Comparison of ENCODE assay signal across 8 cellular contexts in genomic region chr7:134174797-134175261, GRCh38. TPM values are rescaled to one million over a fixed set of nuclear protein-coding genes. Genes with fewer than 3 reads are reported as not detected.
DNase-seq lines count a peak whose midpoint lies in the region; ATAC-seq and TF ChIP-seq lines count a peak whose summit lies in the region.

No MANE protein-coding gene starts in this region.

- no peak for DNase-seq in activated T-cell treated with anti-CD3 and anti-CD28 coated beads, Interleukin-2, amount 50 U/mL, for 4 hours
- DNase-seq in activated T-cell treated with anti-CD3 and anti-CD28 coated beads for 4 hours (no peak), OCI-M1 (lab: John Stamatoyannopoulos, UW) (peak; percentile 78), fibroblast of peridontal ligament (ENCODE audit: extremely low read depth) (peak; percentile 70), neural progenitor cell (ENCODE audit: low spot score) (no peak), DMS 273 treated with DMSO at 0.1 percent for 48 hours (lab: John Stamatoyannopoulos, UW) (no peak)
- no peak for DNase-seq in CD8-positive, alpha-beta memory T cell

- no peaks in the 10 kb centered on the region for H3K27me3 ChIP-seq in neural progenitor cell
- H3K27me3 ChIP-seq in CD8-positive, alpha-beta memory T cell (ENCODE audit: insufficient read depth, low read length, poor library complexity, severe bottlenecking): no peaks in the 10 kb centered on the region

- CTCF ChIA-PET in CD8-positive, alpha-beta memory T cell (lab: Charles Lee): interaction anchor here (1.0 kb wide), 1 partner anchor 47 kb away, joined by 3 read pairs; the partner anchor contains the start of gene LRGUK

- H3K79me2 ChIP-seq in neural progenitor cell (ENCODE audit: low read depth): no peaks in the 10 kb centered on the region

- TF ChIP-seq CTCF in neural progenitor cell (IDR thresholded peaks at IDR 0.05): no peak

- no peaks in the 10 kb centered on the region for H3K9me3 Mint-ChIP-seq in activated T-cell treated with anti-CD3 and anti-CD28 coated beads, Interleukin-2, amount 50 U/mL, for 4 hours
- no peaks in the 10 kb centered on the region for H3K9me3 Mint-ChIP-seq in neural progenitor cell
- no peaks in the 10 kb centered on the region for H3K9me3 Mint-ChIP-seq in CD8-positive, alpha-beta memory T cell

- no peak overlapping the region for H2AFZ ChIP-seq in neural progenitor cell (replicated peaks)

- H4K20me1 ChIP-seq in neural progenitor cell (ENCODE audit: low read depth): no peaks in the 10 kb centered on the region

- peak; percentile 48 to 74 for ATAC-seq in activated T-cell treated with anti-CD3 and anti-CD28 coated beads, Interleukin-2, amount 50 U/mL, for 4 hours
- peak; percentile 87 for ATAC-seq in HG02938 (IDR thresholded peaks at IDR 0.05; ENCODE audit: unreplicated experiment)

- no peak overlapping the region for H3K4me2 ChIP-seq in neural progenitor cell

- H3K27ac ChIP-seq in neural progenitor cell: no peak overlapping the region
- no peak overlapping the region for H3K27ac ChIP-seq in CD8-positive, alpha-beta memory T cell (ENCODE audit: low read depth, low read length)

- no peaks in the 10 kb centered on the region for H3K9me3 ChIP-seq in neural progenitor cell (ENCODE audit: low read depth)
- H3K9me3 ChIP-seq in CD8-positive, alpha-beta memory T cell (ENCODE audit: low read length): no peaks in the 10 kb centered on the region

- no peaks in the 10 kb centered on the region for H3F3A ChIP-seq in neural progenitor cell (ENCODE audit: low read depth)

- no peaks in the 10 kb centered on the region for H3K4me1 Mint-ChIP-seq in activated T-cell treated with anti-CD3 and anti-CD28 coated beads, Interleukin-2, amount 50 U/mL, for 4 hours (ENCODE audit: low read depth)
- H3K4me1 Mint-ChIP-seq in neural progenitor cell: peaks cover 14% of the 10 kb centered on the region
- peaks cover 0 to 9% (median 9%) of the 10 kb centered on the region in 3 donors for H3K4me1 Mint-ChIP-seq in CD8-positive, alpha-beta memory T cell

- peaks cover 7% of the 10 kb centered on the region for H3K4me1 ChIP-seq in neural progenitor cell
- no peaks in the 10 kb centered on the region for H3K4me1 ChIP-seq in CD8-positive, alpha-beta memory T cell (ENCODE audit: insufficient read depth, low read length)

- H3K9ac ChIP-seq in neural progenitor cell: no peak overlapping the region

- H3K36me3 Mint-ChIP-seq in activated T-cell treated with anti-CD3 and anti-CD28 coated beads, Interleukin-2, amount 50 U/mL, for 4 hours (ENCODE audit: insufficient read depth): no peaks in the 10 kb centered on the region
- no peaks in the 10 kb centered on the region for H3K36me3 Mint-ChIP-seq in neural progenitor cell
- H3K36me3 Mint-ChIP-seq in CD8-positive, alpha-beta memory T cell: no peaks in the 10 kb centered on the region

- no peaks in the 10 kb centered on the region for H3K36me3 ChIP-seq in neural progenitor cell
- no peaks in the 10 kb centered on the region for H3K36me3 ChIP-seq in CD8-positive, alpha-beta memory T cell (ENCODE audit: insufficient read depth, low read length)

- POLR2A ChIA-PET in CD8-positive, alpha-beta memory T cell (lab: Charles Lee): no interaction called here

- no peaks in the 10 kb centered on the region for H3K27me3 Mint-ChIP-seq in activated T-cell treated with anti-CD3 and anti-CD28 coated beads, Interleukin-2, amount 50 U/mL, for 4 hours (ENCODE audit: low read depth)
- H3K27me3 Mint-ChIP-seq in neural progenitor cell (ENCODE audit: insufficient read depth, low read depth): peaks cover 3% of the 10 kb centered on the region
- peaks cover 0 to 4% of the 10 kb centered on the region in 2 donors for H3K27me3 Mint-ChIP-seq in CD8-positive, alpha-beta memory T cell

- H3K4me3 Mint-ChIP-seq in activated T-cell treated with anti-CD3 and anti-CD28 coated beads, Interleukin-2, amount 50 U/mL, for 4 hours: no peak overlapping the region
- H3K4me3 Mint-ChIP-seq in neural progenitor cell: no peak overlapping the region
- H3K4me3 Mint-ChIP-seq in CD8-positive, alpha-beta memory T cell: no peak overlapping the region

- H3K4me3 ChIP-seq in neural progenitor cell: no peak overlapping the region
- no peak overlapping the region for H3K4me3 ChIP-seq in CD8-positive, alpha-beta memory T cell (ENCODE audit: low read length)

- no peak overlapping the region for H3K27ac Mint-ChIP-seq in neural progenitor cell
- H3K27ac Mint-ChIP-seq in CD8-positive, alpha-beta memory T cell: no peak overlapping the region

RNA-seq across cellular contexts. Expression of gene LRGUK, which starts 47.7 kb away (rescaled TPM):
- under 1 TPM in 2 of 3 donors, not detected in 1; 0.05 to 0.16 TPM for total RNA-seq in activated T-cell treated with anti-CD3 and anti-CD28 coated beads, Interleukin-2, amount 50 U/mL, for 4 hours
- total RNA-seq in neural progenitor cell (ENCODE audit: low replicate concordance): 1.1 and 1.4 TPM in 2 replicates
- total RNA-seq in CD8-positive, alpha-beta memory T cell: under 1 TPM; 0.18 to 0.31 TPM
- polyA plus RNA-seq in CD8-positive, alpha-beta memory T cell: not detected

Comparison
In these comparisons a context has a peak if more than half of its experiments do, and no peak if none do; other contexts are left out.
1. DNase-seq: peak in OCI-M1 (single experiment) and fibroblast of peridontal ligament (single experiment); none in activated T-cell treated with anti-CD3 and anti-CD28 coated beads, Interleukin-2, amount 50 U/mL, for 4 hours (single experiment), activated T-cell treated with anti-CD3 and anti-CD28 coated beads for 4 hours (single experiment), neural progenitor cell (single experiment), DMS 273 treated with DMSO at 0.1 percent for 48 hours (single experiment) and CD8-positive, alpha-beta memory T cell (0 of 5).